Comparison of ENCODE assay signal across 10 cellular contexts in genomic region chr22:30286331-30286730, GRCh38. TPM values are rescaled to one million over a fixed set of nuclear protein-coding genes. Genes with fewer than 3 reads are reported as not detected.
"Had no signal": no experiment of that assay in that cellular context is flagged by ENCODE, and none has a peak within 500 bp of the region (broad histone marks: within the 10 kb centered on the region; RNA-seq: fewer than 3 reads in every experiment).

No MANE protein-coding gene starts in this region.

- H3K27ac ChIP-seq: adrenal gland, colonic mucosa, neural progenitor cell, tibial artery, vagina had no signal

- H3K27me3 ChIP-seq: adrenal gland, colonic mucosa, neural progenitor cell, tibial artery, vagina had no signal

- H3K36me3 ChIP-seq: colonic mucosa, neural progenitor cell had no signal

- H3K27me3 Mint-ChIP-seq: activated CD4-positive, alpha-beta memory T cell treated with anti-CD3 and anti-CD28 coated beads for 36 hours; stimulated activated naive B cell treated with anti-CD40 and anti-IgM and Interleukin-4, amounts not matched to agents 10 μg/mL and 1 μg/mL and 100 μg/mL, for 72 hours had no signal

- H3K9me3 Mint-ChIP-seq: activated CD4-positive, alpha-beta memory T cell treated with anti-CD3 and anti-CD28 coated beads for 36 hours; activated naive CD4-positive, alpha-beta T cell treated with anti-CD3 and anti-CD28 coated beads for 36 hours; neural progenitor cell; stimulated activated naive B cell treated with anti-CD40 and anti-IgM and Interleukin-4, amounts not matched to agents 10 μg/mL and 1 μg/mL and 100 μg/mL, for 72 hours had no signal

- H2AFZ ChIP-seq: neural progenitor cell had no signal

- H3K4me2 ChIP-seq: neural progenitor cell had no signal

- H3K9ac ChIP-seq: neural progenitor cell had no signal

- H3K27ac Mint-ChIP-seq: activated CD4-positive, alpha-beta memory T cell treated with anti-CD3 and anti-CD28 coated beads for 36 hours; activated naive CD4-positive, alpha-beta T cell treated with anti-CD3 and anti-CD28 coated beads for 36 hours; neural progenitor cell had no signal

- H3K4me3 Mint-ChIP-seq: activated CD4-positive, alpha-beta memory T cell treated with anti-CD3 and anti-CD28 coated beads for 36 hours; activated naive CD4-positive, alpha-beta T cell treated with anti-CD3 and anti-CD28 coated beads for 36 hours; neural progenitor cell; stimulated activated naive B cell treated with anti-CD40 and anti-IgM and Interleukin-4, amounts not matched to agents 10 μg/mL and 1 μg/mL and 100 μg/mL, for 72 hours had no signal

- H3K36me3 Mint-ChIP-seq: neural progenitor cell had no signal

- H3K9me3 ChIP-seq: adrenal gland, colonic mucosa, tibial artery, vagina had no signal

- H3K4me3 ChIP-seq: adrenal gland, colonic mucosa, lung, neural progenitor cell, tibial artery, vagina had no signal

RNA-seq across cellular contexts. Expression of gene OSM, which starts 19.7 kb away (rescaled TPM):
- total RNA-seq: myocyte, vagina had no signal
